Comparison of ENCODE assay signal across 26 cellular contexts in the genomic region with DNA sequence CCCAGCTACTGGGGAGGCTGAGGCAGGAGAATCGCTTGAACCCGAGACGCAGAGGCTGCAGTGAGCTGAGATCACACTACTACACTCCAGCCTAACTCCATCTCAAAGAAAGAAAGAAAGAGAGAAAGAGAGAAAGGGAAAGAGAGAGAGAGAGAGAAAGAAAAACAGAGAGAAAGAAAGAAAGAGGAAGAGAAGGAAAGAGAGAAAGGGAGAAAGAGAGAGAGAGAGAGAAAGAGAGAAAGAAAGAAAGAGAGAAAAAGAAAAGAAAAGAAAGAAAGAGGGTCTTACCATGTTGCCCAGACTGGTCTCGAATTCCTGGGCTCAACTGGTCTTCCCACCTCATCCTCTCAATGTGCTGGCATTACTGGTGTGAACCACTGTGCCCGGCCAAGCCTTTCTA. TPM values are rescaled to one million over a fixed set of nuclear protein-coding genes. Genes with fewer than 3 reads are reported as not detected.
"Had no signal": no experiment of that assay in that cellular context is flagged by ENCODE, and none has a peak within 500 bp of the region (broad histone marks: within the 10 kb centered on the region; RNA-seq: fewer than 3 reads in every experiment).

No MANE protein-coding gene starts in this region.

- H3K9me3 Mint-ChIP-seq: activated CD4-positive, alpha-beta memory T cell treated with anti-CD3 and anti-CD28 coated beads, Interleukin-2, amount 10 ng/mL, durations not matched to agents 7 days and 5 days; activated CD4-positive, alpha-beta T cell treated with anti-CD3 and anti-CD28 coated beads, Interleukin-2, amount 10 ng/mL, durations not matched to agents 24 days and 14 days; activated naive CD8-positive, alpha-beta T cell treated with anti-CD3 and anti-CD28 coated beads, Interleukin-2, amount 50 U/mL, for 24 hours; activated T-helper 1 cell treated with anti-CD3 and anti-CD28 coated beads, Interleukin-12 subunit alpha, Interleukin-12 subunit beta, Interleukin-2, Interleukin-4 antibody, amounts not matched to agents 30 ng/mL and 10 ng/mL and 1 ng/mL, durations not matched to agents 14 hours and 24 hours and 36 hours; dendritic cell treated with granulocyte-macrophage colony-stimulating factor and Interleukin-4, amounts not matched to agents 40 ng/mL and 50 ng/mL, for 4 days; natural killer cell treated with Interleukin-12 subunit alpha and Interleukin-12 subunit beta and Interleukin-15 and Interleukin-18, amount 100 ng/mL, for 72 hours had no signal

- H3K36me3 ChIP-seq: cardiac muscle cell, ovary, transverse colon had no signal

- H3K4me1 ChIP-seq: body of pancreas, psoas muscle, right atrium auricular region had no signal

- H3K4me3 Mint-ChIP-seq: activated CD4-positive, alpha-beta memory T cell treated with anti-CD3 and anti-CD28 coated beads, Interleukin-2, amount 10 ng/mL, durations not matched to agents 7 days and 5 days; activated CD4-positive, alpha-beta T cell treated with anti-CD3 and anti-CD28 coated beads, Interleukin-2, amount 10 ng/mL, durations not matched to agents 24 days and 14 days; activated CD8-positive, alpha-beta memory T cell treated with anti-CD3 and anti-CD28 coated beads, Interleukin-2, amount 10 ng/mL, durations not matched to agents 7 days and 5 days; activated naive CD8-positive, alpha-beta T cell treated with anti-CD3 and anti-CD28 coated beads, Interleukin-2, amount 50 U/mL, for 24 hours; activated T-helper 1 cell treated with anti-CD3 and anti-CD28 coated beads, Interleukin-12 subunit alpha, Interleukin-12 subunit beta, Interleukin-2, Interleukin-4 antibody, amounts not matched to agents 30 ng/mL and 10 ng/mL and 1 ng/mL, durations not matched to agents 14 hours and 24 hours and 36 hours; dendritic cell treated with granulocyte-macrophage colony-stimulating factor and Interleukin-4, amounts not matched to agents 40 ng/mL and 50 ng/mL, for 4 days; natural killer cell treated with Interleukin-12 subunit alpha and Interleukin-12 subunit beta and Interleukin-15 and Interleukin-18, amount 100 ng/mL, for 72 hours had no signal

- DNase-seq: activated CD4-positive, alpha-beta memory T cell treated with anti-CD3 and anti-CD28 coated beads, Interleukin-2, amount 10 ng/mL, durations not matched to agents 7 days and 5 days; activated CD4-positive, alpha-beta T cell treated with anti-CD3 and anti-CD28 coated beads, Interleukin-2, amount 10 ng/mL, durations not matched to agents 24 days and 14 days; activated CD8-positive, alpha-beta memory T cell treated with anti-CD3 and anti-CD28 coated beads, Interleukin-2, amount 10 ng/mL, durations not matched to agents 7 days and 5 days; activated gamma-delta T cell; activated naive CD4-positive, alpha-beta T cell treated with anti-CD3 and anti-CD28 coated beads, Interleukin-2, amount 50 U/mL, for 16 hours; activated naive CD8-positive, alpha-beta T cell treated with anti-CD3 and anti-CD28 coated beads, Interleukin-2, amount 50 U/mL, for 24 hours; activated T-cell treated with anti-CD3 and anti-CD28 coated beads for 4 hours; body of pancreas; effector CD8-positive, alpha-beta T cell; erythroblast; foreskin melanocyte; hypothalamus; left ventricle myocardium inferior; midbrain; ovary; psoas muscle; stimulated activated CD4-positive, alpha-beta T cell treated with anti-CD3 and anti-CD28 coated beads, Interleukin-4, amount 100 ng/mL, for 24 hours; stimulated activated naive CD8-positive, alpha-beta T cell treated with anti-CD3 and anti-CD28 coated beads, Interleukin-15, Interleukin-2, amounts not matched to agents 100 U/mL and 50 U/mL, for 24 hours; substantia nigra; transverse colon had no signal

- H3K4me1 Mint-ChIP-seq: activated CD4-positive, alpha-beta memory T cell treated with anti-CD3 and anti-CD28 coated beads, Interleukin-2, amount 10 ng/mL, durations not matched to agents 7 days and 5 days; activated CD4-positive, alpha-beta T cell treated with anti-CD3 and anti-CD28 coated beads, Interleukin-2, amount 10 ng/mL, durations not matched to agents 24 days and 14 days; activated CD8-positive, alpha-beta memory T cell treated with anti-CD3 and anti-CD28 coated beads, Interleukin-2, amount 10 ng/mL, durations not matched to agents 7 days and 5 days; activated naive CD8-positive, alpha-beta T cell treated with anti-CD3 and anti-CD28 coated beads, Interleukin-2, amount 50 U/mL, for 24 hours had no signal

- H3K27ac ChIP-seq: body of pancreas, cardiac muscle cell, left ventricle myocardium inferior, ovary, psoas muscle, right atrium auricular region had no signal

- H3K4me3 ChIP-seq: body of pancreas, cardiac muscle cell, left ventricle myocardium inferior, ovary, psoas muscle, right atrium auricular region, transverse colon had no signal

- H3K27me3 ChIP-seq: body of pancreas, cardiac muscle cell, ovary, right atrium auricular region, transverse colon had no signal

- H3K36me3 Mint-ChIP-seq: activated CD8-positive, alpha-beta memory T cell treated with anti-CD3 and anti-CD28 coated beads, Interleukin-2, amount 10 ng/mL, durations not matched to agents 7 days and 5 days; natural killer cell treated with Interleukin-12 subunit alpha and Interleukin-12 subunit beta and Interleukin-15 and Interleukin-18, amount 100 ng/mL, for 72 hours had no signal

- H3K9me3 ChIP-seq: body of pancreas, left ventricle myocardium inferior, ovary, psoas muscle, right atrium auricular region, transverse colon had no signal

- H3K27me3 Mint-ChIP-seq: activated CD4-positive, alpha-beta T cell treated with anti-CD3 and anti-CD28 coated beads, Interleukin-2, amount 10 ng/mL, durations not matched to agents 24 days and 14 days; activated naive CD8-positive, alpha-beta T cell treated with anti-CD3 and anti-CD28 coated beads, Interleukin-2, amount 50 U/mL, for 24 hours; dendritic cell treated with granulocyte-macrophage colony-stimulating factor and Interleukin-4, amounts not matched to agents 40 ng/mL and 50 ng/mL, for 4 days; natural killer cell treated with Interleukin-12 subunit alpha and Interleukin-12 subunit beta and Interleukin-15 and Interleukin-18, amount 100 ng/mL, for 72 hours had no signal

- H3K27ac Mint-ChIP-seq: activated CD4-positive, alpha-beta memory T cell treated with anti-CD3 and anti-CD28 coated beads, Interleukin-2, amount 10 ng/mL, durations not matched to agents 7 days and 5 days; activated CD4-positive, alpha-beta T cell treated with anti-CD3 and anti-CD28 coated beads, Interleukin-2, amount 10 ng/mL, durations not matched to agents 24 days and 14 days; activated CD8-positive, alpha-beta memory T cell treated with anti-CD3 and anti-CD28 coated beads, Interleukin-2, amount 10 ng/mL, durations not matched to agents 7 days and 5 days; activated naive CD8-positive, alpha-beta T cell treated with anti-CD3 and anti-CD28 coated beads, Interleukin-2, amount 50 U/mL, for 24 hours; activated T-helper 1 cell treated with anti-CD3 and anti-CD28 coated beads, Interleukin-12 subunit alpha, Interleukin-12 subunit beta, Interleukin-2, Interleukin-4 antibody, amounts not matched to agents 30 ng/mL and 10 ng/mL and 1 ng/mL, durations not matched to agents 14 hours and 24 hours and 36 hours; dendritic cell treated with granulocyte-macrophage colony-stimulating factor and Interleukin-4, amounts not matched to agents 40 ng/mL and 50 ng/mL, for 4 days; natural killer cell treated with Interleukin-12 subunit alpha and Interleukin-12 subunit beta and Interleukin-15 and Interleukin-18, amount 100 ng/mL, for 72 hours had no signal

- ATAC-seq: activated CD8-positive, alpha-beta memory T cell treated with anti-CD3 and anti-CD28 coated beads, Interleukin-2, amount 10 ng/mL, durations not matched to agents 7 days and 5 days; body of pancreas; psoas muscle; stimulated activated naive CD8-positive, alpha-beta T cell treated with anti-CD3 and anti-CD28 coated beads, Interleukin-15, Interleukin-2, amounts not matched to agents 100 U/mL and 50 U/mL, for 24 hours had no signal

RNA-seq across cellular contexts. Expression of gene FBLN1, which starts 22.3 kb away (rescaled TPM):
- total RNA-seq: activated CD4-positive, alpha-beta memory T cell treated with anti-CD3 and anti-CD28 coated beads, Interleukin-2, amount 10 ng/mL, durations not matched to agents 7 days and 5 days; activated CD4-positive, alpha-beta T cell treated with anti-CD3 and anti-CD28 coated beads, Interleukin-2, amount 10 ng/mL, durations not matched to agents 24 days and 14 days; activated T-helper 1 cell treated with anti-CD3 and anti-CD28 coated beads, Interleukin-12 subunit alpha, Interleukin-12 subunit beta, Interleukin-2, Interleukin-4 antibody, amounts not matched to agents 30 ng/mL and 10 ng/mL and 1 ng/mL, durations not matched to agents 14 hours and 24 hours and 36 hours; natural killer cell treated with Interleukin-12 subunit alpha and Interleukin-12 subunit beta and Interleukin-15 and Interleukin-18, amount 100 ng/mL, for 72 hours; T-helper 2 cell treated with Interferon-gamma antibody and Interleukin-4, amounts not matched to agents 100 ng/mL and 5 ng/mL, for 36 hours had no signal
